16 cellular contexts compared by ENCODE assay signal in the genomic region with DNA sequence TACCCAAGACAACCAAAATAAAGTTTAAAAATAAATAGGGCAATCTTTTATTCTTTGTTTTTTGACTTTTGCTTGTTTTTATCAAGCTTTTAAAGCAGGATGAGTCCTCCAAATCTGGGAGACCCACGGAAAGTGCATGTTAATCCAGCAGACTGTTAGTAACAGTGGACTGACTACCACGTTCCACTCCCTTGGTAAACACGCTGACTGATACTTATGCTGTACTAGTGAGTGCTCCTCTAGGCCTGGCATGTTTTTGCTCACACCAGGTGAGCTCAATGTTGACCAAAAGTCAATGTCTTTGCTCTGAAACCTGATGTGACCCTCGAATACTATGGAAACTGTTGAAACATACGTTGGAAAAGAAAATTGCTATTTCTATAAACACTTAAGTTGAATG.
"Had no signal": no experiment of that assay in that cellular context is flagged by ENCODE, and none has a peak within 500 bp of the region (broad histone marks: within the 10 kb centered on the region; RNA-seq: fewer than 3 reads in every experiment).

No MANE protein-coding gene starts in this region.

- H3K4me3 Mint-ChIP-seq: activated CD8-positive, alpha-beta T cell treated with anti-CD3 and anti-CD28 coated beads for 36 hours; activated naive CD8-positive, alpha-beta T cell treated with anti-CD3 and anti-CD28 coated beads, Interleukin-2, amount 50 U/mL, for 24 hours; activated T-helper 1 cell treated with anti-CD3 and anti-CD28 coated beads, Interleukin-12 subunit alpha, Interleukin-12 subunit beta, Interleukin-2, Interleukin-4 antibody, amounts not matched to agents 30 ng/mL and 10 ng/mL and 1 ng/mL, durations not matched to agents 14 hours and 24 hours and 36 hours; natural killer cell treated with Interleukin-12 subunit alpha and Interleukin-12 subunit beta and Interleukin-15 and Interleukin-18, amount 100 ng/mL, for 72 hours; T-cell had no signal

- H3K27me3 Mint-ChIP-seq: activated CD8-positive, alpha-beta T cell treated with anti-CD3 and anti-CD28 coated beads for 36 hours; activated naive CD8-positive, alpha-beta T cell treated with anti-CD3 and anti-CD28 coated beads, Interleukin-2, amount 50 U/mL, for 24 hours had no signal

- H3K9me3 Mint-ChIP-seq: activated CD8-positive, alpha-beta T cell treated with anti-CD3 and anti-CD28 coated beads for 36 hours; activated naive CD8-positive, alpha-beta T cell treated with anti-CD3 and anti-CD28 coated beads, Interleukin-2, amount 50 U/mL, for 24 hours; activated T-helper 1 cell treated with anti-CD3 and anti-CD28 coated beads, Interleukin-12 subunit alpha, Interleukin-12 subunit beta, Interleukin-2, Interleukin-4 antibody, amounts not matched to agents 30 ng/mL and 10 ng/mL and 1 ng/mL, durations not matched to agents 14 hours and 24 hours and 36 hours; natural killer cell treated with Interleukin-12 subunit alpha and Interleukin-12 subunit beta and Interleukin-15 and Interleukin-18, amount 100 ng/mL, for 72 hours; T-cell had no signal

- H3K36me3 Mint-ChIP-seq: natural killer cell treated with Interleukin-12 subunit alpha and Interleukin-12 subunit beta and Interleukin-15 and Interleukin-18, amount 100 ng/mL, for 72 hours; T-cell had no signal

- ATAC-seq: activated CD8-positive, alpha-beta T cell treated with anti-CD3 and anti-CD28 coated beads for 36 hours; activated naive CD8-positive, alpha-beta T cell treated with anti-CD3 and anti-CD28 coated beads, Interleukin-2, amount 50 U/mL, for 24 hours; left cardiac atrium; natural killer cell treated with Interleukin-12 subunit alpha and Interleukin-12 subunit beta and Interleukin-15 and Interleukin-18, amount 100 ng/mL, for 72 hours; T-cell had no signal

- H3K4me3 ChIP-seq: ascending aorta, ovary, stomach had no signal

- H3K27ac Mint-ChIP-seq: activated CD8-positive, alpha-beta T cell treated with anti-CD3 and anti-CD28 coated beads for 36 hours; activated naive CD8-positive, alpha-beta T cell treated with anti-CD3 and anti-CD28 coated beads, Interleukin-2, amount 50 U/mL, for 24 hours; activated T-helper 1 cell treated with anti-CD3 and anti-CD28 coated beads, Interleukin-12 subunit alpha, Interleukin-12 subunit beta, Interleukin-2, Interleukin-4 antibody, amounts not matched to agents 30 ng/mL and 10 ng/mL and 1 ng/mL, durations not matched to agents 14 hours and 24 hours and 36 hours; natural killer cell treated with Interleukin-12 subunit alpha and Interleukin-12 subunit beta and Interleukin-15 and Interleukin-18, amount 100 ng/mL, for 72 hours; T-cell had no signal

- DNase-seq: activated CD4-positive, alpha-beta T cell treated with anti-CD3 and anti-CD28 coated beads for 4 hours; activated CD8-positive, alpha-beta memory T cell treated with anti-CD3 and anti-CD28 coated beads, Interleukin-2, amount 50 U/mL, for 4 hours; activated CD8-positive, alpha-beta T cell treated with anti-CD3 and anti-CD28 coated beads for 36 hours; activated naive CD4-positive, alpha-beta T cell; activated naive CD8-positive, alpha-beta T cell treated with anti-CD3 and anti-CD28 coated beads, Interleukin-2, amount 50 U/mL, for 24 hours; foreskin melanocyte; head of caudate nucleus; left cardiac atrium; ovary; stimulated activated CD4-positive, alpha-beta T cell treated with anti-CD3 and anti-CD28 coated beads, Interleukin-4, amount 100 ng/mL, for 1 hour; stimulated activated CD8-positive, alpha-beta memory T cell treated with anti-CD3 and anti-CD28 coated beads, Interleukin-4, amount 100 ng/mL, for 48 hours; stomach; T-cell had no signal
